In the genomic region with DNA sequence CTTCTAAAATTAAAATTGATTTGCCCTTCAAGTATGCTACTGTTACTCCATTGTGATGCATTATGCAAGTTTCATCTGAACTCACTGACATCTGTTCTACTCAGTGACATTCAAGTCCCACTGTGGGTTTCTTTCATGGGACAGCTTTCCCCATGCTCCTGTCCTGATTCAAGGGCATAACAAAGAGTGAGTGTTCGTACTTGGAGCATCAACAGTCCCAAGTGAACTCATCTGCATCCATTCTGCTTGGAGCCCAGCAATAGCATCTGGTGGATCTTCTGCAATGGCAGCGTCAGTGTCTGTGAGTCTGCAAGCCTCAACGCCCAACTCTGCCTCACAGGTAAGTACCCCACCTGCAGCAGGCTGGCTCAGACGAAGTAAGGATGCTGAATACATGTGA, we compare ENCODE assay signal across 20 cellular contexts.
"Had no signal": no experiment of that assay in that cellular context is flagged by ENCODE, and none has a peak within 500 bp of the region (broad histone marks: within the 10 kb centered on the region; RNA-seq: fewer than 3 reads in every experiment).

No MANE protein-coding gene starts in this region.

- H3K4me1 ChIP-seq: colonic mucosa, esophagus squamous epithelium, gastroesophageal sphincter, pancreas, prostate gland, right lobe of liver, spleen, uterus had no signal

- FAIRE-seq: pancreas had no signal

- H3K79me2 ChIP-seq: hepatocyte had no signal

- H3K9me3 ChIP-seq: colonic mucosa, esophagus squamous epithelium, gastroesophageal sphincter, pancreas, prostate gland, right lobe of liver, spleen, thoracic aorta, uterus had no signal

- H3K27ac ChIP-seq: colonic mucosa, esophagus squamous epithelium, gastroesophageal sphincter, hepatocyte, pancreas, prostate gland, right lobe of liver, spleen, thoracic aorta, uterus had no signal

- H3K4me2 ChIP-seq: hepatocyte had no signal

- H3K36me3 ChIP-seq: colonic mucosa, gastroesophageal sphincter, pancreas, prostate gland, right lobe of liver, thoracic aorta, uterus had no signal

- DNase-seq: colonic mucosa; dermis blood vessel endothelial cell; esophagus squamous epithelium; foreskin fibroblast; islet precursor cell; mammary epithelial cell; natural killer cell; pancreas; retina; right lobe of liver; spleen; stimulated activated CD4-positive, alpha-beta T cell treated with anti-CD3 and anti-CD28 coated beads, Interleukin-15, amount 100 ng/mL, for 24 hours; stimulated activated CD4-positive, alpha-beta T cell treated with anti-CD3 and anti-CD28 coated beads, Interleukin-1b, Interleukin-23, amount 100 ng/mL, for 48 hours; stimulated activated CD4-positive, alpha-beta T cell treated with anti-CD3 and anti-CD28 coated beads, Interleukin-4, amount 100 ng/mL, for 24 hours; trophoblast cell; uterus had no signal

- H2AFZ ChIP-seq: hepatocyte had no signal

- H3K4me3 ChIP-seq: colonic mucosa, esophagus squamous epithelium, gastroesophageal sphincter, hepatocyte, pancreas, prostate gland, right lobe of liver, spleen, thoracic aorta, uterus had no signal

- H3K27me3 ChIP-seq: colonic mucosa, esophagus squamous epithelium, gastroesophageal sphincter, hepatocyte, pancreas, right lobe of liver, spleen, uterus had no signal
